In the genomic region with DNA sequence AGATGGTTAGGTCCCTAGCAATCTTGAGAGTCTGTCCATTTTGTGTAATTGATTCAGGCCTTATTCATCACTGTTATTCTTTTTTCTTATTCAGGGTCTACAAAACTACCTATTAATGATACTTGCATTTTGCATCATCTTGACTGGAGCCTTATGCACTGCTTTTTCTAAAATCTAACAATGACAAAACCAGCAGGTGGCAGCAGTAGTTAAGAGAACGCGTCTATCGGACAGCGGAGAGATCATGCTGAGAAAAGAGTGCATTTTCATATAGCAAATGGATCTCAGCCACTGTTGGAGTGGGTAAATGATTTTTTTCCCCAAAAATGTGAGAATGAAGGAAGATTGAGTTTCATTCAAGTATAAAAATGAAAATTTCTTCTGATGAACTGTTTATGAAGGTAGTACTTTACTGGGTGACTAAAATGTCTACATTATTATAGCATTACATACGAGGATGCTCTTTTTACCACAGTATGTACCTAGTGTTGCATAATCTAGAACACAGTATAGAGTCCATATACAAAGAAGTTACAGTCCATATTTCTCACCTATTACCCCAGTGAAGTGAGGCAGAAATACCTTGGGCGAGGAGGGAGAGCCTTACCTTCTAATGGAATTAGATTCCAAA, we compare ENCODE assay signal across 9 cellular contexts. TPM values are rescaled to one million over a fixed set of nuclear protein-coding genes. Genes with fewer than 3 reads are reported as not detected.
A peak's percentile ranks its signal among the peaks of the same experiment; 100 is the strongest.
DNase-seq lines count a peak whose midpoint lies in the region; ATAC-seq and TF ChIP-seq lines count a peak whose summit lies in the region.
"Had no signal": no experiment of that assay in that cellular context is flagged by ENCODE, and none has a peak within 500 bp of the region (broad histone marks: within the 10 kb centered on the region; RNA-seq: fewer than 3 reads in every experiment).

No MANE protein-coding gene starts in this region.

- H3K4me3 Mint-ChIP-seq in osteocyte (ENCODE audit: unreplicated experiment), result no peak overlapping the region

- TF ChIP-seq CTCF in foreskin keratinocyte (conservative IDR thresholded peaks at IDR 0.05), result peak; percentile 77
- peak; percentile 77 for TF ChIP-seq CTCF in osteocyte (IDR thresholded peaks at IDR 0.05)

- no peaks in the 10 kb centered on the region for H3K4me1 ChIP-seq in foreskin keratinocyte

- no peak overlapping the region for H3K27ac Mint-ChIP-seq in osteocyte (ENCODE audit: unreplicated experiment)
- H3K27ac Mint-ChIP-seq: activated naive CD4-positive, alpha-beta T cell treated with anti-CD3 and anti-CD28 coated beads, Interleukin-2, amount 50 U/mL, for 72 hours had no signal

- H3K27me3 Mint-ChIP-seq in osteocyte (ENCODE audit: unreplicated experiment), result peaks cover 2% of the 10 kb centered on the region

- peak; percentile 78 for ATAC-seq in GM19351 (IDR thresholded peaks at IDR 0.05; ENCODE audit: unreplicated experiment)
- ATAC-seq in HG03196 (IDR thresholded peaks at IDR 0.05; ENCODE audit: unreplicated experiment), result peak; percentile 83
- ATAC-seq in foreskin keratinocyte, result peak; percentile 80

- H3K36me3 Mint-ChIP-seq in osteocyte (ENCODE audit: unreplicated experiment), result no peaks in the 10 kb centered on the region
- H3K36me3 Mint-ChIP-seq: activated naive CD4-positive, alpha-beta T cell treated with anti-CD3 and anti-CD28 coated beads, Interleukin-2, amount 50 U/mL, for 72 hours had no signal

- no peak overlapping the region for H3K27ac ChIP-seq in foreskin keratinocyte

- DNase-seq in DMS53 (lab: John Stamatoyannopoulos, UW), result peak; percentile 74
- peak; percentile 46 for DNase-seq in NCI-H226
- peak; percentile 34 to 38 for DNase-seq in activated T-cell treated with anti-CD3 and anti-CD28 coated beads, Interleukin-2, amount 50 U/mL, for 48 hours
- DNase-seq in foreskin keratinocyte, result peak in 1 of 2 donors; percentile 45
- no peak for DNase-seq in osteocyte (ENCODE audit: extremely low spot score, unreplicated experiment)
- DNase-seq in ecto neural progenitor cell (ENCODE audit: low spot score), result no peak

- H3K27me3 ChIP-seq in foreskin keratinocyte, result no peaks in the 10 kb centered on the region

- H3K9me3 Mint-ChIP-seq in osteocyte (ENCODE audit: unreplicated experiment), result no peaks in the 10 kb centered on the region
- H3K9me3 Mint-ChIP-seq: activated naive CD4-positive, alpha-beta T cell treated with anti-CD3 and anti-CD28 coated beads, Interleukin-2, amount 50 U/mL, for 72 hours had no signal

- no peaks in the 10 kb centered on the region for H3K4me1 Mint-ChIP-seq in osteocyte (ENCODE audit: unreplicated experiment)

RNA-seq across cellular contexts. Expression of a gene that starts 43.2 kb away (rescaled TPM):
- total RNA-seq in foreskin keratinocyte, result 2.6 and 3.1 TPM in 2 replicates
- 0.87 and 1.3 TPM in 2 replicates for polyA plus RNA-seq in foreskin keratinocyte
- 1.0 and 1.7 TPM in 2 replicates for total RNA-seq in osteocyte

Comparison
In these comparisons a context has a peak if more than half of its experiments do, and no peak if none do; other contexts are left out.
1. DNase-seq: peak in DMS53 (single experiment), NCI-H226 (single experiment) and activated T-cell treated with anti-CD3 and anti-CD28 coated beads, Interleukin-2, amount 50 U/mL, for 48 hours (2 of 2); none in osteocyte (single experiment) and ecto neural progenitor cell (single experiment).
2. Peak in every context shown above with its lines, with median percentiles within 50 percentile points of each other: ATAC-seq.